ENCODE assay signal across 8 cellular contexts in genomic region chr5:171907731-171908343, GRCh38.
DNase-seq lines count a peak whose midpoint lies in the region; ATAC-seq, FAIRE-seq and TF ChIP-seq lines count a peak whose summit lies in the region.

No MANE protein-coding gene starts in this region.

- TF ChIP-seq CTCF in BJ (IDR thresholded peaks at IDR 0.05; ENCODE audit: insufficient read depth, low read depth, low read length) (peak; percentile 78), foreskin keratinocyte (conservative IDR thresholded peaks at IDR 0.05) (peak; percentile 84), pancreas (IDR thresholded peaks at IDR 0.05) (peak; percentile 49 to 74 (median 64))

- peak; percentile 45 for ATAC-seq in GM18499 (IDR thresholded peaks at IDR 0.05; ENCODE audit: insufficient read depth, unreplicated experiment)
- ATAC-seq in HG03139 (IDR thresholded peaks at IDR 0.05; ENCODE audit: unreplicated experiment): peak; percentile 68
- ATAC-seq in activated T-cell treated with anti-CD3 and anti-CD28 coated beads, Interleukin-2, amount 50 U/mL, for 72 hours (replicated peaks in 1 of 2): peak; percentile 82 to 86
- ATAC-seq in foreskin keratinocyte: peak; percentile 81
- peak; percentile 62 to 84 (median 80) for ATAC-seq in pancreas

- peak overlapping the region; percentile 63 for H3K27ac Mint-ChIP-seq in activated T-cell treated with anti-CD3 and anti-CD28 coated beads, Interleukin-2, amount 50 U/mL, for 72 hours

- H3K36me3 Mint-ChIP-seq in activated T-cell treated with anti-CD3 and anti-CD28 coated beads, Interleukin-2, amount 50 U/mL, for 72 hours (ENCODE audit: insufficient read depth in 2 of 2): peaks cover 2 to 6% of the 10 kb centered on the region in 2 donors

- H3K27me3 Mint-ChIP-seq in activated T-cell treated with anti-CD3 and anti-CD28 coated beads, Interleukin-2, amount 50 U/mL, for 72 hours (ENCODE audit: low read depth): no peaks in the 10 kb centered on the region

- intact Hi-C loops in pancreas (cut with DNase I): loop anchor here in 2 of 3 donors (5.0 to 10.0 kb wide), 2 partner anchors 483 to 491 kb away; partner anchors contain the start of gene FGF18 (in 1 of the 2)

- peaks cover 63% of the 10 kb centered on the region for H3K4me1 Mint-ChIP-seq in activated T-cell treated with anti-CD3 and anti-CD28 coated beads, Interleukin-2, amount 50 U/mL, for 72 hours (ENCODE audit: low read depth)

- H3K4me1 ChIP-seq in foreskin keratinocyte (no peaks in the 10 kb centered on the region), pancreas (peaks cover 6 to 13% (median 7%) of the 10 kb centered on the region in 3 donors)

- H3K4me3 Mint-ChIP-seq in activated T-cell treated with anti-CD3 and anti-CD28 coated beads, Interleukin-2, amount 50 U/mL, for 72 hours: peak overlapping the region in 1 of 2 donors; percentile 69

- H3K4me3 ChIP-seq in BJ (ENCODE audit: low read depth, low read length) (no peak overlapping the region), pancreas (no peak overlapping the region)

- no peak for DNase-seq in BJ (ENCODE audit: low read depth)
- peak; percentile 65 for DNase-seq in NCI-H82 (lab: John Stamatoyannopoulos, UW)
- DNase-seq in activated T-cell treated with anti-CD3 and anti-CD28 coated beads, Interleukin-2, amount 50 U/mL, for 72 hours: peak; percentile 53 to 61
- DNase-seq in foreskin keratinocyte: peak in 1 of 2 donors; percentile 39
- peak in 1 of 6 donors; percentile 54 for DNase-seq in pancreas
- DNase-seq in GOT3 (lab: John Stamatoyannopoulos, UW): no peak

- WGBS in pancreas, 2 donors: 22 to 27% methylated on average over 4 of the region's 4 CpGs

- no peaks in the 10 kb centered on the region; the same call in 1 of the 2 replicates for H3K36me3 ChIP-seq in BJ (ENCODE audit: control insufficient read depth, insufficient read depth, low read length)
- peaks cover 0 to 19% (median 0%) of the 10 kb centered on the region in 3 donors for H3K36me3 ChIP-seq in pancreas

- H3K27me3 ChIP-seq in BJ (ENCODE audit: control insufficient read depth, insufficient read depth, low read length): no peaks in the 10 kb centered on the region
- H3K27me3 ChIP-seq in foreskin keratinocyte: no peaks in the 10 kb centered on the region
- H3K27me3 ChIP-seq in pancreas: no peaks in the 10 kb centered on the region

- CTCF ChIA-PET in BJ (lab: Yijun Ruan, JAX): interaction anchor here (0.5 to 4.4 kb wide), 21 partner anchors 9 to 502 kb away, joined by 3 to 52 read pairs (median 3); partner anchors contain the start of genes FBXW11 and FGF18

- H3K27ac ChIP-seq in foreskin keratinocyte (no peak overlapping the region), pancreas (no peak overlapping the region)

- POLR2A ChIA-PET in BJ (lab: Charles Lee): no interaction called here

- no peaks in the 10 kb centered on the region for H3K9me3 Mint-ChIP-seq in activated T-cell treated with anti-CD3 and anti-CD28 coated beads, Interleukin-2, amount 50 U/mL, for 72 hours

- FAIRE-seq in pancreas (lab: Jason Lieb, UNC): peak; percentile 80

- H3K9me3 ChIP-seq in pancreas: no peaks in the 10 kb centered on the region

Comparison
In these comparisons a context has a peak if more than half of its experiments do, and no peak if none do; other contexts are left out.
1. DNase-seq: peak in NCI-H82 (single experiment) and activated T-cell treated with anti-CD3 and anti-CD28 coated beads, Interleukin-2, amount 50 U/mL, for 72 hours (2 of 2); none in BJ (single experiment) and GOT3 (single experiment).
2. Peak in every context shown above with its lines, with median percentiles within 50 percentile points of each other: CTCF ChIP-seq and ATAC-seq.